In the genomic region with DNA sequence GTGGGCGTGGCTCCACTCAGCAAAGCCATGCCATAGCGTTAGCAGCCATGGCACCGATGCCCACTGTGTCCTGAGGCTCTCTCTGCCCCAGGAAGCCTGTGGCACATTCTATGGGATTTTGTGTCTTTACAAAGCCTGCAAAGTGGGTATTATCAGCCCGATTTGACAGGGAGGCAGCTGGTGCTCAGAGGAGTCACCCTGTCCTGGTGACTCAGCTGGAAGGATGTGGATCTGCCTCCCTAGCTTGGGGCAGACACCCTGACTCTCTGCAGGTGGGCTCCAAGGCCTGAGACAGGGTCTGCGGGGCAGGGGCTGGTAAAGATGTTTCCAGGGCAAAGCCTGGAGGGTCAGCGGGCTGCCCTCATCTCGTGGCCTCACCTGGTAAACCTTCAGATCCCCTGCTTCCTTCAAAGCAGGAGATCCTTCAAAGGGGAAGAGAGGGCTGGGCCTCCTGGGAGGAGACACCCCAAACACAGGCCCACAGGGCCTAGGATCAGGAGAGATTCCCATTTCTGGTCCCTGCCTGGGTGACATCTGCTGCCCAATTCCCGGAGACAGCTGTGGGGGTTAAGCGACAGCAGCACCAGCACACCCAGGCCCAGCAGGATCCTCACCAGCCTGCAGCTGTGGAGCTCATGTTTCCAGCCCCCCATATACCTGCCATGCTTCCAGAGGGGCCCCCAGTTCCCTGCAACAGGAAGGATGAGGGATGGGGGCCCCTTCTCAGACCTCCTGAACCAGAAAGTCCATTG, we compare ENCODE assay signal across 20 cellular contexts. TPM values are rescaled to one million over a fixed set of nuclear protein-coding genes. Genes with fewer than 3 reads are reported as not detected.
DNase-seq lines count a peak whose midpoint lies in the region; ATAC-seq and TF ChIP-seq lines count a peak whose summit lies in the region.
"Had no signal": no experiment of that assay in that cellular context is flagged by ENCODE, and none has a peak within 500 bp of the region (broad histone marks: within the 10 kb centered on the region; RNA-seq: fewer than 3 reads in every experiment).

No MANE protein-coding gene starts in this region.

- peak; percentile 0 for DNase-seq in NCI-H2171 treated with DMSO at 0.1 percent for 48 hours (lab: John Stamatoyannopoulos, UW)
- no peak for DNase-seq in NCI-H2171 (lab: John Stamatoyannopoulos, UW)
- DNase-seq in RWPE2 (ENCODE audit: low spot score), result no peak
- DNase-seq in fibroblast of lung (ENCODE audit: low read depth in 2 of 2), result peak in 1 of 2 donors; percentile 61
- peak; percentile 17 for DNase-seq in stimulated activated CD8-positive, alpha-beta memory T cell treated with anti-CD3 and anti-CD28 coated beads, Interleukin-4, amount 100 ng/mL, for 48 hours
- no peak for DNase-seq in GDM1 (lab: John Stamatoyannopoulos, UW)
- no peak for DNase-seq in globus pallidus (ENCODE audit: low spot score)
- DNase-seq: activated CD4-positive, alpha-beta T cell treated with anti-CD3 and anti-CD28 coated beads, Interleukin-2, amount 50 U/mL, for 1 hour; caudate nucleus; effector memory CD4-positive, alpha-beta T cell; foreskin melanocyte; GF-D8; H9; NCI-H2107; NCI-H69; psoas muscle; stimulated activated naive CD8-positive, alpha-beta T cell treated with anti-CD3 and anti-CD28 coated beads, Interleukin-15, amount 100 ng/mL, for 72 hours had no signal

- peaks cover 16% of the 10 kb centered on the region for H3K79me2 ChIP-seq in fibroblast of lung (ENCODE audit: control insufficient read depth, insufficient read depth, low read length)

- no peaks in the 10 kb centered on the region for H3K27me3 ChIP-seq in RWPE2 (ENCODE audit: insufficient read depth, poor library complexity, severe bottlenecking)
- no peaks in the 10 kb centered on the region for H3K27me3 ChIP-seq in fibroblast of lung (ENCODE audit: control insufficient read depth, insufficient read depth, low read length)
- H3K27me3 ChIP-seq: vagina had no signal

- no peak overlapping the region for H3K9ac ChIP-seq in fibroblast of lung (ENCODE audit: insufficient read depth, low read length)

- H2AFZ ChIP-seq in fibroblast of lung (ENCODE audit: low read length), result no peak overlapping the region

- H3K36me3 ChIP-seq in RWPE2 (ENCODE audit: low read depth) (peaks cover 11% of the 10 kb centered on the region), fibroblast of lung (ENCODE audit: control insufficient read depth, insufficient read depth, low read length) (no peaks in the 10 kb centered on the region)
- H3K36me3 ChIP-seq: vagina had no signal

- no peaks in the 10 kb centered on the region for H4K20me1 ChIP-seq in fibroblast of lung (ENCODE audit: control insufficient read depth, extremely low read depth, insufficient read depth, low read length)

- H3K27ac ChIP-seq in RWPE2 (ENCODE audit: poor library complexity, severe bottlenecking), result peak overlapping the region; percentile 40
- peak overlapping the region; percentile 76 for H3K27ac ChIP-seq in fibroblast of lung (ENCODE audit: insufficient read depth, low read length)
- H3K27ac ChIP-seq: psoas muscle, vagina had no signal

- peak; percentile 37; the same call in 2 of the 3 replicates for ATAC-seq in RWPE2 (ENCODE audit: low read depth)
- no peak for ATAC-seq in HG03469 (IDR thresholded peaks at IDR 0.05; ENCODE audit: unreplicated experiment)
- ATAC-seq: HepG2; psoas muscle; stimulated activated naive CD8-positive, alpha-beta T cell treated with anti-CD3 and anti-CD28 coated beads, Interleukin-15, amount 100 ng/mL, for 72 hours had no signal

- H3K4me3 ChIP-seq in RWPE2 (ENCODE audit: severe bottlenecking), result no peak overlapping the region
- H3K4me3 ChIP-seq in fibroblast of lung (replicated peaks in 1 of 4; ENCODE audit: control extremely low read depth in 1 of 4, insufficient read depth in 1 of 4, low read depth in 3 of 4, low read length in 4 of 4), result no peak overlapping the region
- H3K4me3 ChIP-seq: psoas muscle, vagina had no signal

- peak overlapping the region; percentile 27 for H3K4me2 ChIP-seq in fibroblast of lung (ENCODE audit: extremely low read depth, insufficient read depth, low read length)

- TF ChIP-seq CTCF in RWPE2 (IDR thresholded peaks at IDR 0.05; ENCODE audit: poor library complexity, severe bottlenecking), result no peak
- TF ChIP-seq CTCF in fibroblast of lung (conservative IDR thresholded peaks at IDR 0.05 in 1 of 2, IDR thresholded peaks at IDR 0.05 in 1 of 2; ENCODE audit: low read depth in 1 of 2, low read length in 2 of 2), result no peak

- H3K4me1 ChIP-seq in RWPE2 (ENCODE audit: insufficient read depth, poor library complexity, severe bottlenecking) (peaks cover 6% of the 10 kb centered on the region), fibroblast of lung (ENCODE audit: control insufficient read depth, extremely low read depth, insufficient read depth, low read length) (peaks cover 26% of the 10 kb centered on the region)

- H3K9me3 ChIP-seq in RWPE2 (ENCODE audit: severe bottlenecking) (no peaks in the 10 kb centered on the region), fibroblast of lung (ENCODE audit: control insufficient read depth, insufficient read depth, low read depth, low read length) (no peaks in the 10 kb centered on the region)
- H3K9me3 ChIP-seq: psoas muscle, vagina had no signal

RNA-seq across cellular contexts. Expression of gene ASB1, which starts 3.0 kb away (rescaled TPM):
- 18.2 and 40.6 TPM in 2 replicates for total RNA-seq in fibroblast of lung
- 19.3 and 31.1 TPM in 2 replicates for polyA plus RNA-seq in fibroblast of lung
- polyA plus RNA-seq in fibroblast of lung (2012), result 26.7 and 44.6 TPM in 2 replicates
- polyA minus RNA-seq in fibroblast of lung (ENCODE audit: low replicate concordance), result 26.1 and 39.5 TPM in 2 replicates

Comparison
In these comparisons a context has a peak if more than half of its experiments do, and no peak if none do; other contexts are left out.
1. DNase-seq: peak in NCI-H2171 treated with DMSO at 0.1 percent for 48 hours (single experiment) and stimulated activated CD8-positive, alpha-beta memory T cell treated with anti-CD3 and anti-CD28 coated beads, Interleukin-4, amount 100 ng/mL, for 48 hours (single experiment); none in NCI-H2171 (single experiment), RWPE2 (single experiment), GDM1 (single experiment) and globus pallidus (single experiment).